Comparison of ENCODE assay signal across 9 cellular contexts in the genomic region with DNA sequence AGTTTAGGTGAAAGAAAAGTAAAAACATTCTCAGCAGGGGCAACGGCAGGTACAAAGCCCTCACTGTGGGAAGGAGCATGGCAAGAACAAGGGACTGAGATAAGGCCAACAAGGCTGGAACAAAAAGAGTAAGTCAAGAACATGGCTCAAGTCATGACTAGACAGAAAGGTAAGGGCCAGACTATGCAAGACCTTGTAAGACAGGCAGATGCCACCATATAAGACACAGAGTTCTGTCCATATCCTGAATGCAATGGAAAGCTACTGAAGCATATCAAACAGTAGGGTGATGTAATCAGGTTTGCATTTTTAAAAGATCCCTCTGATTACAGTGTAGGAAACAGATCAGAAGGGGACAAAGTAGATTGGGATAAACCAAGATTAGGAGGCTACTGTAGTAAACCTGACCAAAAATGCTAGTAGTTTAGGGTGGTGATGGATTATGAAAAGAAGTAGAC. TPM values are rescaled to one million over a fixed set of nuclear protein-coding genes. Genes with fewer than 3 reads are reported as not detected.
DNase-seq lines count a peak whose midpoint lies in the region; ATAC-seq and TF ChIP-seq lines count a peak whose summit lies in the region.
"Had no signal": no experiment of that assay in that cellular context is flagged by ENCODE, and none has a peak within 500 bp of the region (broad histone marks: within the 10 kb centered on the region; RNA-seq: fewer than 3 reads in every experiment).

No MANE protein-coding gene starts in this region.

- H3K36me3 Mint-ChIP-seq in WTC11, result no peaks in the 10 kb centered on the region

- TF ChIP-seq RAD21 in neural cell (conservative IDR thresholded peaks at IDR 0.05), result no peak

- TF ChIP-seq EP300 in neural cell (conservative IDR thresholded peaks at IDR 0.05; ENCODE audit: poor library complexity, severe bottlenecking), result no peak

- ATAC-seq in HG02870 (IDR thresholded peaks at IDR 0.05; ENCODE audit: unreplicated experiment), result peak; percentile 29
- peak; percentile 21 for ATAC-seq in WTC11
- ATAC-seq in GM19395 (IDR thresholded peaks at IDR 0.05; ENCODE audit: unreplicated experiment), result no peak
- ATAC-seq in GM18519 (IDR thresholded peaks at IDR 0.05; ENCODE audit: low FRiP score, unreplicated experiment), result no peak
- ATAC-seq in HG03039 (IDR thresholded peaks at IDR 0.05; ENCODE audit: unreplicated experiment), result no peak

- H3K79me2 ChIP-seq in neural cell (replicated peaks; ENCODE audit: insufficient read depth, low read length), result peaks cover 90% of the 10 kb centered on the region

- H3K9me3 ChIP-seq in neural cell (ENCODE audit: low read length), result no peaks in the 10 kb centered on the region

- H3K4me1 Mint-ChIP-seq in WTC11, result peaks cover 37% of the 10 kb centered on the region

- H3K27ac Mint-ChIP-seq in WTC11, result no peak overlapping the region
- H3K27ac Mint-ChIP-seq: activated naive CD4-positive, alpha-beta T cell treated with anti-CD3 and anti-CD28 coated beads, Interleukin-2, amount 10 ng/mL, durations not matched to agents 7 days and 5 days had no signal

- no peaks in the 10 kb centered on the region for H3K27me3 ChIP-seq in neural cell (ENCODE audit: insufficient read depth, low read depth, low read length)

- peak overlapping the region; percentile 28 for H3K4me3 ChIP-seq in neural cell (ENCODE audit: low read length)

- H3K27me3 Mint-ChIP-seq in WTC11 (ENCODE audit: low read depth), result peaks cover 91% of the 10 kb centered on the region
- H3K27me3 Mint-ChIP-seq: activated naive CD4-positive, alpha-beta T cell treated with anti-CD3 and anti-CD28 coated beads, Interleukin-2, amount 10 ng/mL, durations not matched to agents 7 days and 5 days had no signal

- CTCF ChIA-PET in WTC11 (lab: Charles Lee), result interaction anchor here (1.5 to 2.8 kb wide), 4 partner anchors 88 to 218 kb away, joined by 4 to 39 read pairs (median 18); a partner anchor contains a TSS

- no peaks in the 10 kb centered on the region for H3K9me2 ChIP-seq in neural cell (ENCODE audit: insufficient read depth, low read length)

- H3K4me3 Mint-ChIP-seq in WTC11, result no peak overlapping the region
- H3K4me3 Mint-ChIP-seq: activated naive CD4-positive, alpha-beta T cell treated with anti-CD3 and anti-CD28 coated beads, Interleukin-2, amount 10 ng/mL, durations not matched to agents 7 days and 5 days had no signal

- H3K4me2 ChIP-seq in neural cell (ENCODE audit: low read length), result no peak overlapping the region

- H3K36me3 ChIP-seq in neural cell (ENCODE audit: insufficient read depth, low read length), result no peaks in the 10 kb centered on the region

- no peaks in the 10 kb centered on the region for H4K20me1 ChIP-seq in neural cell (ENCODE audit: insufficient read depth)

- POLR2A ChIA-PET in WTC11 (lab: Charles Lee), result no interaction called here

- H3K9me3 Mint-ChIP-seq in WTC11, result no peaks in the 10 kb centered on the region
- H3K9me3 Mint-ChIP-seq: activated naive CD4-positive, alpha-beta T cell treated with anti-CD3 and anti-CD28 coated beads, Interleukin-2, amount 10 ng/mL, durations not matched to agents 7 days and 5 days had no signal

- no peak for TF ChIP-seq CTCF in GM13977 (IDR thresholded peaks at IDR 0.05; ENCODE audit: extremely low read depth, insufficient read depth, missing control alignments)
- no peak for TF ChIP-seq CTCF in WTC11 (IDR thresholded peaks at IDR 0.05)
- TF ChIP-seq CTCF in neural cell (IDR thresholded peaks at IDR 0.05; ENCODE audit: poor library complexity, severe bottlenecking), result no peak

- DNase-seq in GM13977 (ENCODE audit: low spot score) (peak; percentile 21), WTC11 (ENCODE audit: low spot score) (no peak), retina (no peak)
- DNase-seq: activated naive CD4-positive, alpha-beta T cell treated with anti-CD3 and anti-CD28 coated beads, Interleukin-2, amount 10 ng/mL, durations not matched to agents 7 days and 5 days had no signal

- no peak overlapping the region for H3K27ac ChIP-seq in neural cell (ENCODE audit: low read length)

- no peaks in the 10 kb centered on the region for H3F3A ChIP-seq in neural cell (ENCODE audit: insufficient read depth, low read length, poor library complexity, severe bottlenecking)

- H2AFZ ChIP-seq in neural cell (ENCODE audit: low read depth, low read length), result no peak overlapping the region

- in situ Hi-C loops in GM13977 (cut with MboI; ENCODE audit: low pct_unique_long_range_greater_than_20kb, low sequenced_read_pairs, unreplicated experiment), result loop anchor here (10.0 kb wide), 1 partner anchor 213 kb away; no protein-coding TSS in a partner anchor

- no peak overlapping the region for H3K9ac ChIP-seq in neural cell (ENCODE audit: low read length)

TF ChIP-seq in WTC11, 78 proteins besides CTCF, POLR2A, EP300 and RAD21 (continues in another document):
- TF ChIP-seq, protein P1, sequence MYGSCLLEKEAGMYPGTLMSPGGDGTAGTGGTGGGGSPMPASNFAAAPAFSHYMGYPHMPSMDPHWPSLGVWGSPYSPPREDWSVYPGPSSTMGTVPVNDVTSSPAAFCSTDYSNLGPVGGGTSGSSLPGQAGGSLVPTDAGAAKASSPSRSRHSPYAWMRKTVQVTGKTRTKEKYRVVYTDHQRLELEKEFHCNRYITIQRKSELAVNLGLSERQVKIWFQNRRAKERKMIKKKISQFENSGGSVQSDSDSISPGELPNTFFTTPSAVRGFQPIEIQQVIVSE (CRISPR knock-in tag; IDR thresholded peaks at IDR 0.05; ENCODE audit: borderline replicate concordance), result no peak
- no peak for TF ChIP-seq NR3C1 (CRISPR knock-in tag; conservative IDR thresholded peaks at IDR 0.05; ENCODE audit: low read depth)
- no peak for TF ChIP-seq FOXJ3 (CRISPR knock-in tag; IDR thresholded peaks at IDR 0.05; ENCODE audit: borderline replicate concordance)
- TF ChIP-seq ZNF138 (CRISPR knock-in tag; conservative IDR thresholded peaks at IDR 0.05), result no peak
- no peak for TF ChIP-seq PRRX2 (CRISPR knock-in tag; IDR thresholded peaks at IDR 0.05)
- no peak for TF ChIP-seq KAT7 (CRISPR knock-in tag; IDR thresholded peaks at IDR 0.05; ENCODE audit: borderline replicate concordance)
- no peak for TF ChIP-seq TCF7 (CRISPR knock-in tag; IDR thresholded peaks at IDR 0.05; ENCODE audit: low read depth)
- TF ChIP-seq, protein P2, sequence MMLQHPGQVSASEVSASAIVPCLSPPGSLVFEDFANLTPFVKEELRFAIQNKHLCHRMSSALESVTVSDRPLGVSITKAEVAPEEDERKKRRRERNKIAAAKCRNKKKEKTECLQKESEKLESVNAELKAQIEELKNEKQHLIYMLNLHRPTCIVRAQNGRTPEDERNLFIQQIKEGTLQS (CRISPR knock-in tag; conservative IDR thresholded peaks at IDR 0.05), result no peak
- TF ChIP-seq TEAD1 (CRISPR knock-in tag; IDR thresholded peaks at IDR 0.05), result no peak
- TF ChIP-seq, protein P3, sequence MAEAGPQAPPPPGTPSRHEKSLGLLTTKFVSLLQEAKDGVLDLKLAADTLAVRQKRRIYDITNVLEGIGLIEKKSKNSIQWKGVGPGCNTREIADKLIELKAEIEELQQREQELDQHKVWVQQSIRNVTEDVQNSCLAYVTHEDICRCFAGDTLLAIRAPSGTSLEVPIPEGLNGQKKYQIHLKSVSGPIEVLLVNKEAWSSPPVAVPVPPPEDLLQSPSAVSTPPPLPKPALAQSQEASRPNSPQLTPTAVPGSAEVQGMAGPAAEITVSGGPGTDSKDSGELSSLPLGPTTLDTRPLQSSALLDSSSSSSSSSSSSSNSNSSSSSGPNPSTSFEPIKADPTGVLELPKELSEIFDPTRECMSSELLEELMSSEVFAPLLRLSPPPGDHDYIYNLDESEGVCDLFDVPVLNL (CRISPR knock-in tag; IDR thresholded peaks at IDR 0.05; ENCODE audit: borderline replicate concordance, low read depth), result no peak

TF ChIP-seq in neural cell, 6 proteins besides CTCF, POLR2A, EP300 and RAD21:
- no peak for TF ChIP-seq SMC3 (conservative IDR thresholded peaks at IDR 0.05; ENCODE audit: poor library complexity)
- TF ChIP-seq TAF1 (IDR thresholded peaks at IDR 0.05; ENCODE audit: low read depth), result no peak
- TF ChIP-seq, protein P4, sequence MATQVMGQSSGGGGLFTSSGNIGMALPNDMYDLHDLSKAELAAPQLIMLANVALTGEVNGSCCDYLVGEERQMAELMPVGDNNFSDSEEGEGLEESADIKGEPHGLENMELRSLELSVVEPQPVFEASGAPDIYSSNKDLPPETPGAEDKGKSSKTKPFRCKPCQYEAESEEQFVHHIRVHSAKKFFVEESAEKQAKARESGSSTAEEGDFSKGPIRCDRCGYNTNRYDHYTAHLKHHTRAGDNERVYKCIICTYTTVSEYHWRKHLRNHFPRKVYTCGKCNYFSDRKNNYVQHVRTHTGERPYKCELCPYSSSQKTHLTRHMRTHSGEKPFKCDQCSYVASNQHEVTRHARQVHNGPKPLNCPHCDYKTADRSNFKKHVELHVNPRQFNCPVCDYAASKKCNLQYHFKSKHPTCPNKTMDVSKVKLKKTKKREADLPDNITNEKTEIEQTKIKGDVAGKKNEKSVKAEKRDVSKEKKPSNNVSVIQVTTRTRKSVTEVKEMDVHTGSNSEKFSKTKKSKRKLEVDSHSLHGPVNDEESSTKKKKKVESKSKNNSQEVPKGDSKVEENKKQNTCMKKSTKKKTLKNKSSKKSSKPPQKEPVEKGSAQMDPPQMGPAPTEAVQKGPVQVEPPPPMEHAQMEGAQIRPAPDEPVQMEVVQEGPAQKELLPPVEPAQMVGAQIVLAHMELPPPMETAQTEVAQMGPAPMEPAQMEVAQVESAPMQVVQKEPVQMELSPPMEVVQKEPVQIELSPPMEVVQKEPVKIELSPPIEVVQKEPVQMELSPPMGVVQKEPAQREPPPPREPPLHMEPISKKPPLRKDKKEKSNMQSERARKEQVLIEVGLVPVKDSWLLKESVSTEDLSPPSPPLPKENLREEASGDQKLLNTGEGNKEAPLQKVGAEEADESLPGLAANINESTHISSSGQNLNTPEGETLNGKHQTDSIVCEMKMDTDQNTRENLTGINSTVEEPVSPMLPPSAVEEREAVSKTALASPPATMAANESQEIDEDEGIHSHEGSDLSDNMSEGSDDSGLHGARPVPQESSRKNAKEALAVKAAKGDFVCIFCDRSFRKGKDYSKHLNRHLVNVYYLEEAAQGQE (IDR thresholded peaks at IDR 0.05; ENCODE audit: borderline replicate concordance), result no peak
- no peak for TF ChIP-seq POLR2AphosphoS5 (IDR thresholded peaks at IDR 0.05)
- TF ChIP-seq MXI1 (conservative IDR thresholded peaks at IDR 0.05; ENCODE audit: poor library complexity, severe bottlenecking), result no peak
- TF ChIP-seq EZH2 (IDR thresholded peaks at IDR 0.05; ENCODE audit: borderline replicate concordance, insufficient read depth, low read length, poor library complexity, severe bottlenecking), result no peak

RNA-seq across cellular contexts. Expression of a gene that starts 5.5 kb away (rescaled TPM):
- total RNA-seq in WTC11 (2021), result 5.0 to 5.7 TPM (median 5.2 TPM) in 3 replicates
- 50.2 and 60.2 TPM in 2 replicates for polyA plus RNA-seq in neural cell
- polyA minus RNA-seq in neural cell, result 106 and 143 TPM in 2 replicates

Comparison
In these comparisons a context has a peak if more than half of its experiments do, and no peak if none do; other contexts are left out.
1. ATAC-seq: peak in HG02870 (single experiment) and WTC11 (single experiment); none in GM19395 (single experiment), GM18519 (single experiment) and HG03039 (single experiment).